ENCODE assay signal across 1 cellular context in genomic region chr14:55556929-55557623, GRCh38.
TF ChIP-seq lines count a peak whose summit lies in the region.

No MANE protein-coding gene starts in this region.

TF ChIP-seq in HepG2, 621 proteins besides CTCF, POLR2A, EP300 and RAD21 (continued from another document):
- TF ChIP-seq ZNF781 (CRISPR knock-in tag; IDR thresholded peaks at IDR 0.05; ENCODE audit: borderline replicate concordance, not compliant biosample characterization) (no peak), ZFP1 (CRISPR knock-in tag; IDR thresholded peaks at IDR 0.05) (no peak)
